In genomic region chr18:78499586-78499985, GRCh38 we compare ENCODE assay signal across 4 cellular contexts.
"Had no signal": no experiment of that assay in that cellular context is flagged by ENCODE, and none has a peak within 500 bp of the region (broad histone marks: within the 10 kb centered on the region; RNA-seq: fewer than 3 reads in every experiment).

No MANE protein-coding gene starts in this region.

- H3K9ac ChIP-seq: GM23248 had no signal

- H3K4me3 Mint-ChIP-seq: H9 had no signal

- H3K27ac ChIP-seq: GM23248 had no signal

- H3K27ac Mint-ChIP-seq: H9 had no signal

- H3K4me1 Mint-ChIP-seq: H9 had no signal

- H2AFZ ChIP-seq: GM23248 had no signal

- DNase-seq: GM23248, H9, HCEC 1CT, IMR-90 had no signal

- H3K4me3 ChIP-seq: GM23248 had no signal
